ENCODE assay signal across 9 cellular contexts in the genomic region with DNA sequence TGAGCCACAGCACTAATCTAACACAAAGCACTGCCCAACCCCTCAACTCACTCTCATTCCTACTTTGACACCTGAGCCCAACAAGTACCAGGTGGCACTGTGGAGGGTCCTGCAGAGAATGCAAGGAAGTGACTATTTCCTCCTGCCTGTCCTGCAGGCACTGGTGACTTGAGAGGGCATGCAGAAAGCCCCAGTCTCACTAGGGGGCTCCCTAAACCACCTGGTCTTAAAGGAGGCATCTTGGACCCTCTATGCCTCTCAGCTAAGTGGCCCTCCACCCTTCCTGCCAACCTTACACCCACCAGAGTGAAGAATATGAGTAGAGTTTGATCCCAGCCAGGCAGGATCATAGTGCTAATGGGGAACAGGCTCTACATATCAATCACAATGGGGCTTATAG. TPM values are rescaled to one million over a fixed set of nuclear protein-coding genes. Genes with fewer than 3 reads are reported as not detected.
A peak's percentile ranks its signal among the peaks of the same experiment; 100 is the strongest.
DNase-seq lines count a peak whose midpoint lies in the region; ATAC-seq and TF ChIP-seq lines count a peak whose summit lies in the region.
"Had no signal": no experiment of that assay in that cellular context is flagged by ENCODE, and none has a peak within 500 bp of the region (broad histone marks: within the 10 kb centered on the region; RNA-seq: fewer than 3 reads in every experiment).

No MANE protein-coding gene starts in this region.

- no peak overlapping the region for H3K27ac ChIP-seq in lower lobe of right lung
- H3K27ac ChIP-seq: VCaP had no signal

- H3K36me3 ChIP-seq in lower lobe of right lung, result no peaks in the 10 kb centered on the region

- DNase-seq in NCI-H2196 (lab: John Stamatoyannopoulos, UW; ENCODE audit: unreplicated experiment) (peak; percentile 23), NCI-H2196 treated with DMSO at 0.1 percent for 48 hours (lab: John Stamatoyannopoulos, UW; ENCODE audit: unreplicated experiment) (no peak), SHP77 treated with DMSO at 0.1 percent for 48 hours (lab: John Stamatoyannopoulos, UW) (peak; percentile 3), lower lobe of right lung (no peak)
- DNase-seq: CD8-positive, alpha-beta memory T cell; retina had no signal

- peak; percentile 22 for TF ChIP-seq CTCF in lower lobe of right lung (IDR thresholded peaks at IDR 0.05)

- H3K4me1 ChIP-seq in lower lobe of right lung, result peaks cover 10% of the 10 kb centered on the region

- H3K27me3 ChIP-seq in lower lobe of right lung (ENCODE audit: low read depth), result no peaks in the 10 kb centered on the region

- no peak overlapping the region for H3K4me3 ChIP-seq in lower lobe of right lung

- H3K9me3 ChIP-seq in lower lobe of right lung, result no peaks in the 10 kb centered on the region

- ATAC-seq in lower lobe of right lung (no peak), GM18505 (IDR thresholded peaks at IDR 0.05; ENCODE audit: unreplicated experiment) (no peak), HG03045 (IDR thresholded peaks at IDR 0.05; ENCODE audit: unreplicated experiment) (no peak)

- TF ChIP-seq POLR2A in GM18505 (IDR thresholded peaks at IDR 0.05; ENCODE audit: borderline replicate concordance, extremely low read depth, insufficient read depth, insufficient read length), result no peak

- intact Hi-C loops in lower lobe of right lung (cut with DNase I), result no loop called here

RNA-seq across cellular contexts. Expression of a gene that starts 15.2 kb away (rescaled TPM):
- total RNA-seq in lower lobe of right lung, result 3.0 TPM

RNA-seq across cellular contexts. Expression of a gene that starts 27.4 kb away (rescaled TPM):
- 128 TPM for total RNA-seq in lower lobe of right lung

RNA-seq across cellular contexts. Expression of a gene that starts 28.6 kb away (rescaled TPM):
- total RNA-seq in lower lobe of right lung, result not detected

RNA-seq across cellular contexts. Expression of a gene that starts 38.1 kb away (rescaled TPM):
- total RNA-seq in lower lobe of right lung, result 5.3 TPM

RNA-seq across cellular contexts. Expression of a gene that starts 41.5 kb away (rescaled TPM):
- total RNA-seq in lower lobe of right lung, result 9.6 TPM
- total RNA-seq: CD8-positive, alpha-beta memory T cell had no signal

Comparison
In these comparisons a context has a peak if more than half of its experiments do, and no peak if none do; other contexts are left out.
1. DNase-seq: peak in NCI-H2196 (single experiment) and SHP77 treated with DMSO at 0.1 percent for 48 hours (single experiment); none in NCI-H2196 treated with DMSO at 0.1 percent for 48 hours (single experiment) and lower lobe of right lung (single experiment).